In the genomic region with DNA sequence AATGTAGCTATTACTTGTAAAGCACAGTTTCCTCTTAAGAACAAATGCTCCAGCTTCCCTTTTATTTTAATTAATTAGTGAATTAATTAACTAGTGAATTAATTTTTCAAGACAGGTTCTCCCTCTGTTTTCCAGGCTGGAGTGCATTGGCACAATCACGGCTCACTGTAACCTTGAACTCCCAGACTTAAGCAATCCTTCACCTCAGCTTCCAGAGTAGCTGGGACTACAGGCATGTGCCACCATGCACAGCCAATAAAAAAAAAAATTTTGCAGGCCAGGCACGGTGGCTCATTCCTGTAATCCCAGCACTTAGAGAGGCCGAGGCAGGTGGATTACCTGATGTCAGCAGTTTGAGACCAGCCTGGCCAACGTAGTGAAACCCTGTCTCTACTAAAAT, we compare ENCODE assay signal across 2 cellular contexts.
TF ChIP-seq lines count a peak whose summit lies in the region.

No MANE protein-coding gene starts in this region.

TF ChIP-seq in A549, 52 proteins besides CTCF, POLR2A, EP300 and RAD21:
- TF ChIP-seq SMC3 (IDR thresholded peaks at IDR 0.05) (no peak), MAFK (IDR thresholded peaks at IDR 0.05; ENCODE audit: partially characterized antibody) (peak; percentile 19)

TF ChIP-seq in HepG2, 621 proteins besides CTCF, POLR2A, EP300 and RAD21:
- peak; percentile 16 to 48; a peak in 2 of 4 replicates for TF ChIP-seq MAFK (conservative IDR thresholded peaks at IDR 0.05 in 1 of 2, IDR thresholded peaks at IDR 0.05 in 1 of 2; ENCODE audit: low read length in 2 of 2)
- TF ChIP-seq ELK4 (CRISPR knock-in tag; IDR thresholded peaks at IDR 0.05; ENCODE audit: borderline replicate concordance), result no peak
- no peak for TF ChIP-seq ZSCAN12 (CRISPR knock-in tag; IDR thresholded peaks at IDR 0.05)
